ENCODE assay signal across 19 cellular contexts in the genomic region with DNA sequence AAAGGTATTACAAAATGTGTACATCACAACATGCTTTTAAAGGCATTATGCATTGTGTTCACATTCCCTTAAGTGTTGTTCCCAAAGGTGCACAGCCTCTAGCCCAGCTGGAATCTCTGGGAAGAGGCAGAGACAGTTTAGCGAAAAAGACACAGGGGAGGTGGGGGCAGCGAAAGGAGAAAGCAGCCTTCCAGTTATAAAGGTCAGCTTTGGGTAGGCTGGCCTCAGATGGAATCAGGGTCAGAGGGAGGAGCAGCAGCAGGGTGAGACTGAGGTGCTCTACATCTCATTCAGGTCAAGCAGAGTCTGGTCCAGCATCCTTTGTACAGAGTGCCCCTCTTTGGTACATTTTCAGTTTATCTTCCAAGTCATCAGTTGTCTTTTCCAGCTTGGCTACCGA.
"Had no signal": no experiment of that assay in that cellular context is flagged by ENCODE, and none has a peak within 500 bp of the region (broad histone marks: within the 10 kb centered on the region; RNA-seq: fewer than 3 reads in every experiment).

No MANE protein-coding gene starts in this region.

- ATAC-seq: foreskin keratinocyte; left cardiac atrium; left ventricle myocardium superior; naive thymus-derived CD4-positive, alpha-beta T cell had no signal

- H3K4me3 Mint-ChIP-seq: endodermal cell; naive thymus-derived CD4-positive, alpha-beta T cell; nephron progenitor cell had no signal

- H3K4me1 ChIP-seq: tibial artery, upper lobe of left lung, uterus had no signal

- H3K27me3 Mint-ChIP-seq: naive thymus-derived CD4-positive, alpha-beta T cell had no signal

- H3K9me3 ChIP-seq: neutrophil, tibial artery, upper lobe of left lung, uterus had no signal

- H3K9me3 Mint-ChIP-seq: endodermal cell; naive thymus-derived CD4-positive, alpha-beta T cell; nephron progenitor cell had no signal

- H3K36me3 ChIP-seq: uterus had no signal

- H3K27ac Mint-ChIP-seq: endodermal cell had no signal

- DNase-seq: effector CD4-positive, alpha-beta T cell; endodermal cell; erythroblast; foreskin keratinocyte; kidney; left cardiac atrium; left ventricle myocardium superior; mesendoderm; naive thymus-derived CD4-positive, alpha-beta T cell; nephron progenitor cell; posterior cingulate gyrus; small intestine; stimulated activated CD4-positive, alpha-beta T cell treated with anti-CD3 and anti-CD28 coated beads, Interleukin-12 subunit alpha, Interleukin-12 subunit beta, amount 100 ng/mL, for 4 hours; stimulated activated naive CD4-positive, alpha-beta T cell treated with Interleukin-2 at 50 U/mL for 16 hours; tibial artery; upper lobe of left lung; uterus had no signal

- H3K27ac ChIP-seq: coronary artery, foreskin keratinocyte, neutrophil, tibial artery, upper lobe of left lung, uterus had no signal

- H3K4me3 ChIP-seq: coronary artery, tibial artery, upper lobe of left lung, uterus had no signal

- H3K27me3 ChIP-seq: foreskin keratinocyte, neutrophil, tibial artery, upper lobe of left lung, uterus had no signal
